ENCODE assay signal across 8 cellular contexts in the genomic region with DNA sequence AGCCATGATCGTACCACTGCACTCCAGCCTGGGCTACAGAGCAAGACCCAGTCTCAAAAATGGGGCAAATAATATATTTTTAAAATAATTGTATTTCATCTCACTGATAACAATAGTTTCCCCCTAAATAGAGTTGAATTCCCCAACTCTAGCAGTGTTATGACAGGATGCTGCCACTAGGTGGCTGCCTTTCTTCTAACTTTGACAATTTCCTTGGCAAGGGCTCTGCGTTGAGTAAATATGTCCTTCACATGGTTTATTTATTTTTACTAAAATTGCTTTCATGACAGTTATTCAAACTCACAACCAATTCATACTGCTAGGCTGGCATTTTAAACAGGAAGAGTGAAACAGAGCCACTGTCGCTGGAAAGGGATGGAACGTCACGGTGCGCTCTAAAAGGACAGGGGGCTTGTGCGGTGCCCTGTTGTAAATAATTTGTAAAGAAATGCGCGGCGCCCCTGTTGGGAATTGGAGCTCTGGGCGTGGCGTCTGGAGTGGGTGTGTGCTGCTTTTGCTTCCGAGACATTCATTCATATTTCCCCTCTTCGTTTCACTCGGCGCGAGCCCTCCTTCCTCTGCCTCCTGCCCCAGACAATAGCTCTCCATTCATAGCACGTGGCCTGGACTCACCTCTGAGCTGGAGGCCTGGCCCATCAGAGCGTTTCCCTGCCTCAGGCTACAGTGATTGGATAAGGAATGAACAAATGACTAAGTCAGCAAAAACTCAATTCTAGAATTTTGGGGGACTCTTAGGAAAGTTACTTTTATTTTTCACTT. TPM values are rescaled to one million over a fixed set of nuclear protein-coding genes. Genes with fewer than 3 reads are reported as not detected.
DNase-seq lines count a peak whose midpoint lies in the region; ATAC-seq and TF ChIP-seq lines count a peak whose summit lies in the region.

No MANE protein-coding gene starts in this region.

- DNase-seq in NCI-H510A treated with DMSO at 0.1 percent for 48 hours (lab: John Stamatoyannopoulos, UW) (peak; percentile 30), NCI-H510A (lab: John Stamatoyannopoulos, UW) (no peak), NCI-H1105 (lab: John Stamatoyannopoulos, UW) (peak; percentile 32), dorsolateral prefrontal cortex (peak in 4 of 10 donors; percentile 34 to 60 (median 56)), medulla oblongata (ENCODE audit: extremely low spot score) (peak; percentile 83)
- DNase-seq in stimulated activated CD8-positive, alpha-beta memory T cell treated with anti-CD3 and anti-CD28 coated beads, Interleukin-4, amount 100 ng/mL, for 48 hours: peak; percentile 71

- ATAC-seq in HG02759 (IDR thresholded peaks at IDR 0.05; ENCODE audit: unreplicated experiment): no peak

- H3K27me3 ChIP-seq in dorsolateral prefrontal cortex: peaks cover 0 to 11% (median 0%) of the 10 kb centered on the region in 45 donors

- H3K4me3 ChIP-seq in dorsolateral prefrontal cortex: peak overlapping the region in 58 of 59 donors; percentile 7 to 67 (median 48)

- peak overlapping the region; percentile 40 for H3K27ac ChIP-seq in VCaP
- peak overlapping the region in 3 of 59 donors; percentile 28 to 40 (median 39) for H3K27ac ChIP-seq in dorsolateral prefrontal cortex

- intact Hi-C loops in dorsolateral prefrontal cortex (cut with DNase I): loop anchor here (5.0 to 10.0 kb wide), 3 partner anchors 592 to 1574 kb away; a partner anchor contains a TSS

- peak; percentile 90 for TF ChIP-seq CTCF in VCaP (conservative IDR thresholded peaks at IDR 0.05)
- peak; percentile 85 to 98 (median 92) for TF ChIP-seq CTCF in dorsolateral prefrontal cortex (IDR thresholded peaks at IDR 0.05 in 54 of 56, conservative IDR thresholded peaks at IDR 0.05 in 2 of 56; ENCODE audit: low read depth in 1 of 56, partially characterized antibody in 56 of 56)

RNA-seq across cellular contexts. Expression of a gene that starts 20.5 kb away (rescaled TPM):
- 100 to 1,000 TPM in 96 of 120 experiments, 10 to 100 TPM in 24; 72.5 to 149 (median 112) TPM for total RNA-seq in dorsolateral prefrontal cortex
